8 cellular contexts compared by ENCODE assay signal in the genomic region with DNA sequence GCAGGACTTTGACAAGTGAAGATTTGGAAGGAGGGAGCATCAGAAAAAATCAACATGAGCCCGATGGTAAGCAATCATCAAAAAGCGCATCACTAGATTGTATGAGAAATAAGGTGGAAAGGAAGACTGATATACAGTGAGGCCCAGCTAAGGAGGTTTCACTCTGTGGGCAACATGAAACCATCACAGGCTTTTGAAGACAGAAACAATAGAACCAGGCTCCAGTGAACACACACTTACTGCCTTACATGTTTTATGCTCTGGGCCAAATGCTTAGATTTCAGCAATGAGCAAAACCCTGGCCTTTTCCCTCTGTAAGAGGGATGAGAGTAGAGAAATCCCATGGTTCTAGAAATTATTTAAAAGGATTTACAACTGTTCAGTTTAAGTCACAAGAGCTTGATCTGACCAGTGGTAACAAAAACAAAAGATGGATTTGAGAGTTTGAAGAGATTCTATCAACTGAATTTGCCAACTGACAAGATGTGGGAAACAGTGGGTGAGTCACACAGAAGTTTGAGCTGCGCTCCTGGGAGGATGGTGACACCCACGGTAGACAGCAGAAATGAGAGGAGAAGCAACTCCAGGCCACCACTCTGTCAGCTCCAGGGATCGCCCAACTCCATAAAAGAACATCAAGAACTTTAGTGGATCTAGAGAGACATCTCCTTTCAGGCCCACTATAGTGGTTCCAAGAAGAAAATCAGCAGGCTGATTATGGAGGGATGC.
DNase-seq lines count a peak whose midpoint lies in the region; ATAC-seq and TF ChIP-seq lines count a peak whose summit lies in the region.

No MANE protein-coding gene starts in this region.

- H3K4me3 ChIP-seq in epithelial cell of esophagus (ENCODE audit: low read length): no peak overlapping the region

- peak; percentile 74 for ATAC-seq in GM18508 (IDR thresholded peaks at IDR 0.05; ENCODE audit: insufficient read depth, unreplicated experiment)
- peak; percentile 69 for ATAC-seq in GM21619 (IDR thresholded peaks at IDR 0.05; ENCODE audit: unreplicated experiment)
- peak; percentile 64 for ATAC-seq in HG03521 (IDR thresholded peaks at IDR 0.05; ENCODE audit: unreplicated experiment)
- no peak for ATAC-seq in activated CD4-positive, CD25-positive, alpha-beta regulatory T cell treated with anti-CD3 and anti-CD28 coated beads, Interleukin-2, amount 50 U/mL, for 24 hours

- DNase-seq in epithelial cell of esophagus (ENCODE audit: low read depth) (peak; percentile 1), pons (ENCODE audit: low spot score) (no peak), C1 segment of cervical spinal cord (lab: John Stamatoyannopoulos, UW) (no peak), NCI-H526 (lab: John Stamatoyannopoulos, UW) (no peak)

- TF ChIP-seq CTCF in epithelial cell of esophagus (IDR thresholded peaks at IDR 0.05; ENCODE audit: insufficient read depth, low read depth, low read length, missing control alignments): no peak

Comparison
In these comparisons a context has a peak if more than half of its experiments do, and no peak if none do; other contexts are left out.
1. ATAC-seq: peak in GM18508 (single experiment), GM21619 (single experiment) and HG03521 (single experiment); none in activated CD4-positive, CD25-positive, alpha-beta regulatory T cell treated with anti-CD3 and anti-CD28 coated beads, Interleukin-2, amount 50 U/mL, for 24 hours (0 of 2).